ENCODE assay signal across 16 cellular contexts in genomic region chr1:240486596-240486995, GRCh38.
DNase-seq lines count a peak whose midpoint lies in the region; ATAC-seq, FAIRE-seq and TF ChIP-seq lines count a peak whose summit lies in the region.
"Had no signal": no experiment of that assay in that cellular context is flagged by ENCODE, and none has a peak within 500 bp of the region (broad histone marks: within the 10 kb centered on the region; RNA-seq: fewer than 3 reads in every experiment).

No MANE protein-coding gene starts in this region.

- no peaks in the 10 kb centered on the region for H3K36me3 ChIP-seq in BE2C
- H3K36me3 ChIP-seq in upper lobe of left lung = no peaks in the 10 kb centered on the region
- H3K36me3 ChIP-seq: HAP-1 had no signal

- H3K4me3 ChIP-seq in BE2C (ENCODE audit: low read depth, low read length) (no peak overlapping the region), upper lobe of left lung (no peak overlapping the region)
- H3K4me3 ChIP-seq: HAP-1 had no signal

- no peaks in the 10 kb centered on the region for H3K27me3 Mint-ChIP-seq in activated CD8-positive, alpha-beta memory T cell treated with anti-CD3 and anti-CD28 coated beads, Interleukin-2, amount 10 ng/mL, durations not matched to agents 7 days and 5 days
- H3K27me3 Mint-ChIP-seq: CD8-positive, alpha-beta memory T cell; IgD-negative memory B cell had no signal

- H3K4me1 Mint-ChIP-seq in activated CD8-positive, alpha-beta memory T cell treated with anti-CD3 and anti-CD28 coated beads, Interleukin-2, amount 10 ng/mL, durations not matched to agents 7 days and 5 days = no peaks in the 10 kb centered on the region
- H3K4me1 Mint-ChIP-seq: CD8-positive, alpha-beta memory T cell; IgD-negative memory B cell had no signal

- FAIRE-seq in RCC 7860 (lab: Jason Lieb, UNC) = peak; percentile 30
- FAIRE-seq: A204.1, G401.6, GM12891, H1 had no signal

- CTCF ChIA-PET in activated CD8-positive, alpha-beta memory T cell treated with anti-CD3 and anti-CD28 coated beads, Interleukin-2, amount 10 ng/mL, durations not matched to agents 7 days and 5 days (lab: Charles Lee) = interaction anchor here (0.9 kb wide), 1 partner anchor 15 kb away, joined by 3 read pairs; no protein-coding TSS in a partner anchor

- no peak for TF ChIP-seq POLR2A in upper lobe of left lung (IDR thresholded peaks at IDR 0.05)

- H3K36me3 Mint-ChIP-seq in activated CD8-positive, alpha-beta memory T cell treated with anti-CD3 and anti-CD28 coated beads, Interleukin-2, amount 10 ng/mL, durations not matched to agents 7 days and 5 days = no peaks in the 10 kb centered on the region
- H3K36me3 Mint-ChIP-seq: CD8-positive, alpha-beta memory T cell; IgD-negative memory B cell had no signal

- peak; percentile 32 for DNase-seq in EL
- DNase-seq in RCC 7860 (ENCODE audit: low spot score) = peak; percentile 34
- peak; percentile 31 for DNase-seq in kidney glomerular epithelial cell (lab: John Stamatoyannopoulos, UW)
- DNase-seq in omental fat pad (ENCODE audit: low spot score) = no peak
- DNase-seq in BE2C = no peak
- DNase-seq in upper lobe of left lung = no peak
- DNase-seq in activated CD8-positive, alpha-beta memory T cell treated with anti-CD3 and anti-CD28 coated beads, Interleukin-2, amount 10 ng/mL, durations not matched to agents 7 days and 5 days = no peak
- DNase-seq: Caco-2; CD8-positive, alpha-beta memory T cell; DMS53 had no signal

- H3K4me3 Mint-ChIP-seq in activated CD8-positive, alpha-beta memory T cell treated with anti-CD3 and anti-CD28 coated beads, Interleukin-2, amount 10 ng/mL, durations not matched to agents 7 days and 5 days = no peak overlapping the region
- H3K4me3 Mint-ChIP-seq: CD8-positive, alpha-beta memory T cell; IgD-negative memory B cell had no signal

- no peak for TF ChIP-seq EP300 in upper lobe of left lung (IDR thresholded peaks at IDR 0.05)

- WGBS in upper lobe of left lung, 2 donors = 76 to 79% methylated on average over 6 of the region's 6 CpGs

- no peak overlapping the region for H3K27ac ChIP-seq in upper lobe of left lung

- TF ChIP-seq CTCF in omental fat pad (IDR thresholded peaks at IDR 0.05) (no peak), BE2C (IDR thresholded peaks at IDR 0.05; ENCODE audit: low read depth, low read length) (no peak), upper lobe of left lung (IDR thresholded peaks at IDR 0.05) (no peak)

- H3K4me1 ChIP-seq in BE2C = peaks cover 15% of the 10 kb centered on the region
- H3K4me1 ChIP-seq in upper lobe of left lung = no peaks in the 10 kb centered on the region
- H3K4me1 ChIP-seq: HAP-1 had no signal

- H3K27ac Mint-ChIP-seq in activated CD8-positive, alpha-beta memory T cell treated with anti-CD3 and anti-CD28 coated beads, Interleukin-2, amount 10 ng/mL, durations not matched to agents 7 days and 5 days = no peak overlapping the region
- H3K27ac Mint-ChIP-seq: CD8-positive, alpha-beta memory T cell; IgD-negative memory B cell had no signal

- H3K9me3 Mint-ChIP-seq in activated CD8-positive, alpha-beta memory T cell treated with anti-CD3 and anti-CD28 coated beads, Interleukin-2, amount 10 ng/mL, durations not matched to agents 7 days and 5 days (ENCODE audit: low read depth) = peaks cover 6% of the 10 kb centered on the region

- no peaks in the 10 kb centered on the region for H3K27me3 ChIP-seq in BE2C
- no peaks in the 10 kb centered on the region for H3K27me3 ChIP-seq in upper lobe of left lung

- H3K9me3 ChIP-seq in BE2C = no peaks in the 10 kb centered on the region
- no peaks in the 10 kb centered on the region for H3K9me3 ChIP-seq in upper lobe of left lung
- H3K9me3 ChIP-seq: Caco-2, HAP-1 had no signal

- ATAC-seq in omental fat pad (ENCODE audit: low FRiP score) (no peak), upper lobe of left lung (ENCODE audit: low FRiP score in 2 of 2) (no peak)
- no peak for ATAC-seq in activated CD8-positive, alpha-beta memory T cell treated with anti-CD3 and anti-CD28 coated beads, Interleukin-2, amount 10 ng/mL, durations not matched to agents 7 days and 5 days

Comparison
In these comparisons a context has a peak if more than half of its experiments do, and no peak if none do; other contexts are left out.
1. DNase-seq: peak in EL (single experiment), RCC 7860 (single experiment) and kidney glomerular epithelial cell (single experiment); none in omental fat pad (single experiment), BE2C (single experiment), upper lobe of left lung (0 of 2) and activated CD8-positive, alpha-beta memory T cell treated with anti-CD3 and anti-CD28 coated beads, Interleukin-2, amount 10 ng/mL, durations not matched to agents 7 days and 5 days (single experiment).